Comparison of ENCODE assay signal across 8 cellular contexts in genomic region chr3:168096210-168096795, GRCh38. TPM values are rescaled to one million over a fixed set of nuclear protein-coding genes. Genes with fewer than 3 reads are reported as not detected.
DNase-seq lines count a peak whose midpoint lies in the region; ATAC-seq, FAIRE-seq and TF ChIP-seq lines count a peak whose summit lies in the region.

No MANE protein-coding gene starts in this region.

- CTCF ChIA-PET in PC-3 (lab: Charles Lee) (no interaction called here), K562 (lab: Yijun Ruan, JAX; ENCODE audit: low intra/inter-chr PET ratio) (no interaction called here)

- no peaks in the 10 kb centered on the region for H3F3A ChIP-seq in PC-3 (ENCODE audit: low read length, unreplicated experiment)

- H3K9me3 ChIP-seq in PC-3 (ENCODE audit: low read length) (no peaks in the 10 kb centered on the region), K562 (replicated peaks; ENCODE audit: control insufficient read depth, insufficient read depth, low read depth, low read length) (no peaks in the 10 kb centered on the region)

- H3K27ac ChIP-seq in KMS-11 (peak overlapping the region; percentile 85), PC-3 (ENCODE audit: low read length) (peak overlapping the region; percentile 82), K562 (ENCODE audit: extremely low read depth, low read depth, low read length) (peak overlapping the region; percentile 96)

- no peak for DNase-seq in activated CD4-positive, CD25-positive, alpha-beta regulatory T cell (lab: John Stamatoyannopoulos, UW)
- DNase-seq in GOT3 (lab: John Stamatoyannopoulos, UW) = peak; percentile 76
- DNase-seq in PC-3 = peak; percentile 87
- DNase-seq in K562 (ENCODE audit: extremely low read depth in 1 of 4, low spot score in 3 of 4) = peak; percentile 44 to 85 (median 56)
- peak in 31 of 51 donors; percentile 16 to 80 (median 50) for DNase-seq in hypothalamus (lab: John Stamatoyannopoulos, UW)
- DNase-seq in renal cortical epithelial cell (ENCODE audit: low read depth) = peak; percentile 89

- peaks cover 11% of the 10 kb centered on the region; the same call in 1 of the 2 replicates for H4K20me1 ChIP-seq in KMS-11 (ENCODE audit: insufficient read depth)
- no peaks in the 10 kb centered on the region; the same call in 1 of the 2 replicates for H4K20me1 ChIP-seq in PC-3 (ENCODE audit: low read length)
- H4K20me1 ChIP-seq in K562 (replicated peaks; ENCODE audit: control insufficient read depth, insufficient read depth, low read length) = peaks cover 9% of the 10 kb centered on the region

- POLR2A ChIA-PET in PC-3 (lab: Charles Lee; ENCODE audit: unreplicated experiment) (interaction anchor here (0.6 to 0.7 kb wide), 4 partner anchors 34 to 948 kb away, joined by 3 to 7 read pairs (median 4); no protein-coding TSS in a partner anchor), K562 (lab: Yijun Ruan, JAX) (interaction anchor here (0.6 to 3.2 kb wide), 6 partner anchors 10 to 355 kb away, joined by 3 to 9 read pairs (median 3); no protein-coding TSS in a partner anchor)

- H3K79me2 ChIP-seq in KMS-11 (ENCODE audit: insufficient read depth, low read depth) (peaks cover 35% of the 10 kb centered on the region), PC-3 (ENCODE audit: low read length) (peaks cover 34% of the 10 kb centered on the region), K562 (ENCODE audit: control insufficient read depth, insufficient read depth, low read length) (peaks cover 42% of the 10 kb centered on the region)

- WGBS in K562 (ENCODE audit: insufficient coverage, low coverage, missing lambda C conversion rate) = 2% methylated on average over 13 of the region's 18 CpGs

- H3K36me3 ChIP-seq in KMS-11 (ENCODE audit: insufficient read depth) = no peaks in the 10 kb centered on the region
- no peaks in the 10 kb centered on the region for H3K36me3 ChIP-seq in PC-3 (ENCODE audit: low read depth, low read length)
- no peaks in the 10 kb centered on the region for H3K36me3 ChIP-seq in K562 (ENCODE audit: control insufficient read depth, insufficient read depth, low read length)

- intact Hi-C loops in PC-3 (cut with micrococcal nuclease) (loop anchor here (1.0 to 10.0 kb wide), 5 partner anchors 27 to 1676 kb away; partner anchors contain the start of genes MYNN, PDCD10 and SERPINI1), K562 (cut with micrococcal nuclease) (loop anchor here (1.0 kb wide), 1 partner anchor 20 kb away; no protein-coding TSS in a partner anchor)

- no peak for FAIRE-seq in K562 (lab: Jason Lieb, UNC)

- peak; percentile 77 for TF ChIP-seq POLR2A in K562 (conservative IDR thresholded peaks at IDR 0.05)

- no peak for TF ChIP-seq RAD21 in K562 (CRISPR knock-in tag; conservative IDR thresholded peaks at IDR 0.05 in 1 of 2, IDR thresholded peaks at IDR 0.05 in 1 of 2)

- ATAC-seq in activated CD4-positive, CD25-positive, alpha-beta regulatory T cell treated with anti-CD3 and anti-CD28 coated beads, Interleukin-2, amount 50 U/mL, for 24 hours = peak; percentile 5 to 11
- ATAC-seq in PC-3 (peak; percentile 48), K562 (peak; percentile 24)

- H2AFZ ChIP-seq in KMS-11 (ENCODE audit: low read depth) = peak overlapping the region; percentile 85
- peak overlapping the region; percentile 93 for H2AFZ ChIP-seq in PC-3 (ENCODE audit: low read length)
- H2AFZ ChIP-seq in K562 (ENCODE audit: low read depth, low read length) = peak overlapping the region; percentile 97

- no peaks in the 10 kb centered on the region for H3K9me2 ChIP-seq in PC-3 (replicated peaks; ENCODE audit: low read length)

- H3K27me3 ChIP-seq in KMS-11 (ENCODE audit: insufficient read depth, low read depth) (no peaks in the 10 kb centered on the region), PC-3 (ENCODE audit: low read length) (no peaks in the 10 kb centered on the region), K562 (ENCODE audit: control insufficient read depth in 2 of 2, insufficient read depth in 2 of 2, low read length in 2 of 2) (no peaks in the 10 kb centered on the region)

- TF ChIP-seq CTCF in KMS-11 (conservative IDR thresholded peaks at IDR 0.05; ENCODE audit: low read depth, low read length) (no peak), PC-3 (conservative IDR thresholded peaks at IDR 0.05; ENCODE audit: low read depth, low read length) (no peak), K562 (IDR thresholded peaks at IDR 0.05 in 2 of 3, conservative IDR thresholded peaks at IDR 0.05 in 1 of 3; ENCODE audit: insufficient read depth in 2 of 3, low read depth in 1 of 3, low read length in 3 of 3) (no peak)

- in situ Hi-C loops in K562 (cut with MboI) = no loop called here

- no peak for TF ChIP-seq EP300 in K562 (IDR thresholded peaks at IDR 0.05; ENCODE audit: low read length)

- no peaks in the 10 kb centered on the region for H3K9me1 ChIP-seq in K562 (ENCODE audit: control insufficient read depth, insufficient read depth, low read length)

- peaks cover 38% of the 10 kb centered on the region for H3K4me1 ChIP-seq in KMS-11 (ENCODE audit: low read depth, poor library complexity, severe bottlenecking)
- peaks cover 38% of the 10 kb centered on the region for H3K4me1 ChIP-seq in PC-3 (ENCODE audit: insufficient read depth, low read length)
- peaks cover 13 to 27% of the 10 kb centered on the region in 2 experiments for H3K4me1 ChIP-seq in K562 (replicated peaks in 1 of 2; ENCODE audit: control insufficient read depth in 2 of 2, insufficient read depth in 2 of 2, low read length in 2 of 2)

- H3K4me2 ChIP-seq in KMS-11 (peak overlapping the region; percentile 79), PC-3 (ENCODE audit: low read length) (peak overlapping the region; percentile 94), K562 (ENCODE audit: insufficient read depth, low read length) (peak overlapping the region; percentile 98)

- H3K4me3 ChIP-seq in KMS-11 (IDR thresholded peaks at IDR 0.05; ENCODE audit: insufficient read depth, low read depth, low read length) (peak overlapping the region; percentile 88), PC-3 (ENCODE audit: low read length) (peak overlapping the region; percentile 89), K562 (peak overlapping the region; percentile 77)

- H3K9ac ChIP-seq in KMS-11 = peak overlapping the region; percentile 85
- peak overlapping the region; percentile 87 for H3K9ac ChIP-seq in PC-3 (ENCODE audit: low read length)
- peak overlapping the region; percentile 90 to 98 for H3K9ac ChIP-seq in K562 (ENCODE audit: insufficient read depth in 1 of 2, low read depth in 2 of 2, low read length in 2 of 2)

- BruUV-seq in PC-3 (replicated peaks; lab: Mats Ljungman, UMichigan) (TSS peak; percentile 60), K562 (replicated peaks; lab: Mats Ljungman, UMichigan) (TSS peak; percentile 92)

TF ChIP-seq in K562, 482 proteins besides CTCF, POLR2A, EP300 and RAD21 (continues in another document):
- TF ChIP-seq ZFX (CRISPR knock-in tag; IDR thresholded peaks at IDR 0.05) = no peak
- no peak for TF ChIP-seq ZNF347 (CRISPR knock-in tag; IDR thresholded peaks at IDR 0.05; ENCODE audit: low read depth)
- no peak for TF ChIP-seq MLX (CRISPR knock-in tag; conservative IDR thresholded peaks at IDR 0.05)
- no peak for TF ChIP-seq ZNF77 (CRISPR knock-in tag; IDR thresholded peaks at IDR 0.05)
- TF ChIP-seq ZNF431 (CRISPR knock-in tag; IDR thresholded peaks at IDR 0.05) = peak; percentile 83
- no peak for TF ChIP-seq HDAC6 (IDR thresholded peaks at IDR 0.05; ENCODE audit: low read depth, low read length)
- TF ChIP-seq GABPB2 (CRISPR knock-in tag; conservative IDR thresholded peaks at IDR 0.05) = no peak
- no peak for TF ChIP-seq SAFB (IDR thresholded peaks at IDR 0.05; ENCODE audit: borderline replicate concordance, low read depth, low read length)
- TF ChIP-seq MYC (IDR thresholded peaks at IDR 0.05; ENCODE audit: low read depth, low read length) = peak; percentile 91
- peak; percentile 90 for TF ChIP-seq MYC (CRISPR knock-in tag; IDR thresholded peaks at IDR 0.05; ENCODE audit: borderline replicate concordance, low read depth)
- TF ChIP-seq E2F5 (CRISPR knock-in tag; IDR thresholded peaks at IDR 0.05) = no peak
- TF ChIP-seq TAF1 (IDR thresholded peaks at IDR 0.05; ENCODE audit: control insufficient read depth, extremely low read depth, insufficient read depth, low read length, severe bottlenecking) = no peak
- TF ChIP-seq RBM22 (IDR thresholded peaks at IDR 0.05; ENCODE audit: low read depth, low read length, poor library complexity, severe bottlenecking) = no peak

RNA-seq across cellular contexts. Expression of gene GOLIM4, which starts 0.6 kb away (rescaled TPM):
- total RNA-seq in PC-3 (2014; rRNA removed) (25.3 and 28.5 TPM in 2 replicates), K562 (2014; rRNA removed) (39.4 and 43.7 TPM in 2 replicates), K562 (2014; rRNA removed; fragmentation: Illumina TruSeq; extraction: Trizol) (31.9 and 36.8 TPM in 2 replicates), K562 (2015; rRNA removed; fragmentation: Illumina TruSeq; extraction: Trizol) (36.0 TPM in 2 replicates), K562 (2021) (27.0 and 29.2 TPM in 2 replicates), renal cortical epithelial cell (19.3 and 32.8 TPM in 2 replicates)
- total RNA-seq in K562 (2011; cell fraction: chromatin; rRNA removed; ENCODE audit: low replicate concordance) = 19.0 and 64.7 TPM in 2 replicates
- total RNA-seq in K562 (2011; cell fraction: nucleolus; rRNA removed) = 22.7 and 26.3 TPM in 2 replicates
- total RNA-seq in K562 (2011; cell fraction: nucleoplasm; rRNA removed) = 35.1 and 43.4 TPM in 2 replicates
- polyA plus RNA-seq in K562 (2011; rRNA removed) (9.3 and 12.8 TPM in 2 replicates), K562 (2014; fragmentation: Illumina TruSeq; extraction: Trizol) (32.6 and 37.5 TPM in 2 replicates), K562 (2014; fragmentation: Nextera tagmentation; extraction: Ambion mirVana) (10 to 100 TPM; 11.3 to 12.0 TPM), K562 (2014; rRNA removed) (20.5 and 31.0 TPM in 2 replicates)
- polyA plus RNA-seq in K562 (2011; cell fraction: cytosol; rRNA removed) = 7.7 and 9.2 TPM in 2 replicates
- polyA plus RNA-seq in K562 (2011; cell fraction: nucleus; rRNA removed) = 16.0 and 16.9 TPM in 2 replicates
- polyA plus RNA-seq in K562 (2012) = 29.7 TPM in 2 replicates
- 41.7 and 56.2 TPM in 2 replicates for polyA minus RNA-seq in K562 (2011; rRNA and poly(A)+ RNA removed)
- 17.6 and 25.5 TPM in 2 replicates for polyA minus RNA-seq in K562 (2011; cell fraction: cytosol; rRNA and poly(A)+ RNA removed)
- polyA minus RNA-seq in K562 (2011; cell fraction: nucleus; rRNA and poly(A)+ RNA removed) = 21.0 and 36.3 TPM in 2 replicates

Comparison
In these comparisons a context has a peak if more than half of its experiments do, and no peak if none do; other contexts are left out.
1. DNase-seq: peak in GOT3 (single experiment), PC-3 (single experiment), K562 (4 of 4), hypothalamus (31 of 51) and renal cortical epithelial cell (single experiment); none in activated CD4-positive, CD25-positive, alpha-beta regulatory T cell (0 of 4).
2. Peak in every context shown above with its lines, with median percentiles within 50 percentile points of each other: ATAC-seq, H2AFZ ChIP-seq, H3K27ac ChIP-seq, H3K4me2 ChIP-seq, H3K4me3 ChIP-seq and H3K9ac ChIP-seq.